In genomic region chr16:85253127-85253941, GRCh38 we compare ENCODE assay signal across 9 cellular contexts.
DNase-seq lines count a peak whose midpoint lies in the region; ATAC-seq and TF ChIP-seq lines count a peak whose summit lies in the region.
"Had no signal": no experiment of that assay in that cellular context is flagged by ENCODE, and none has a peak within 500 bp of the region (broad histone marks: within the 10 kb centered on the region; RNA-seq: fewer than 3 reads in every experiment).

No MANE protein-coding gene starts in this region.

- H3K9me3 ChIP-seq in NT2/D1 (ENCODE audit: insufficient read depth, low read length) (no peaks in the 10 kb centered on the region), ovary (no peaks in the 10 kb centered on the region)
- H3K9me3 ChIP-seq: HAP-1 had no signal

- ATAC-seq in GM19452 (IDR thresholded peaks at IDR 0.05; ENCODE audit: unreplicated experiment) (peak; percentile 79), HG02610 (IDR thresholded peaks at IDR 0.05; ENCODE audit: unreplicated experiment) (no peak)
- ATAC-seq in activated T-cell treated with anti-CD3 and anti-CD28 coated beads, Interleukin-2, amount 50 U/mL, for 72 hours (replicated peaks in 1 of 2) = peak; percentile 80 to 82

- no peak overlapping the region for H3K4me3 ChIP-seq in AG10803 (ENCODE audit: low read length)
- H3K4me3 ChIP-seq in NT2/D1 (ENCODE audit: insufficient read length, low read depth) = no peak overlapping the region
- no peak overlapping the region for H3K4me3 ChIP-seq in fibroblast of villous mesenchyme (ENCODE audit: low read depth, low read length)
- no peak overlapping the region for H3K4me3 ChIP-seq in ovary
- H3K4me3 ChIP-seq: HAP-1 had no signal

- H3K36me3 ChIP-seq in NT2/D1 (ENCODE audit: insufficient read depth, insufficient read length, low read length) = no peaks in the 10 kb centered on the region
- H3K36me3 ChIP-seq in ovary = no peaks in the 10 kb centered on the region
- H3K36me3 ChIP-seq: HAP-1 had no signal

- no peak overlapping the region for H3K27ac ChIP-seq in ovary

- DNase-seq in AG10803 (ENCODE audit: low read depth) (peak; percentile 37), NT2/D1 (ENCODE audit: low read depth, low spot score) (no peak), fibroblast of villous mesenchyme (ENCODE audit: low read depth) (peak; percentile 41), ovary (peak in 4 of 5 donors; percentile 67 to 71 (median 70)), type B pancreatic cell (ENCODE audit: extremely low spot score, unreplicated experiment) (peak; percentile 81)
- peak; percentile 64 to 71 for DNase-seq in activated T-cell treated with anti-CD3 and anti-CD28 coated beads, Interleukin-2, amount 50 U/mL, for 72 hours

- TF ChIP-seq EP300 in ovary (IDR thresholded peaks at IDR 0.05) = no peak

- peaks cover 38% of the 10 kb centered on the region for H3K4me1 ChIP-seq in NT2/D1 (ENCODE audit: insufficient read depth, insufficient read length)
- no peaks in the 10 kb centered on the region for H3K4me1 ChIP-seq in ovary (ENCODE audit: insufficient read depth)
- H3K4me1 ChIP-seq: HAP-1 had no signal

- peaks cover 6% of the 10 kb centered on the region for H3K4me1 Mint-ChIP-seq in activated T-cell treated with anti-CD3 and anti-CD28 coated beads, Interleukin-2, amount 50 U/mL, for 72 hours (ENCODE audit: low read depth)
- H3K4me1 Mint-ChIP-seq in type B pancreatic cell (ENCODE audit: unreplicated experiment) = peaks cover 20% of the 10 kb centered on the region

- H3K27ac Mint-ChIP-seq in activated T-cell treated with anti-CD3 and anti-CD28 coated beads, Interleukin-2, amount 50 U/mL, for 72 hours = no peak overlapping the region
- no peak overlapping the region for H3K27ac Mint-ChIP-seq in type B pancreatic cell

- intact Hi-C loops in ovary (cut with DNase I) = loop anchor here in 1 of 4 donors (10.0 kb wide), 1 partner anchor 139 kb away; the partner anchor contains the start of gene CIBAR2

- H3K27me3 Mint-ChIP-seq in activated T-cell treated with anti-CD3 and anti-CD28 coated beads, Interleukin-2, amount 50 U/mL, for 72 hours (ENCODE audit: low read depth) = no peaks in the 10 kb centered on the region
- H3K27me3 Mint-ChIP-seq in type B pancreatic cell = peaks cover 4% of the 10 kb centered on the region

- H3K9ac ChIP-seq in NT2/D1 (ENCODE audit: insufficient read length, low read depth) = peak overlapping the region; percentile 46

- H3K27me3 ChIP-seq in NT2/D1 (ENCODE audit: insufficient read depth, insufficient read length) (no peaks in the 10 kb centered on the region), ovary (no peaks in the 10 kb centered on the region)

- H3K4me3 Mint-ChIP-seq in activated T-cell treated with anti-CD3 and anti-CD28 coated beads, Interleukin-2, amount 50 U/mL, for 72 hours = no peak overlapping the region
- H3K4me3 Mint-ChIP-seq in type B pancreatic cell = no peak overlapping the region

- no peak for TF ChIP-seq POLR2A in ovary (IDR thresholded peaks at IDR 0.05)

- H3K36me3 Mint-ChIP-seq in activated T-cell treated with anti-CD3 and anti-CD28 coated beads, Interleukin-2, amount 50 U/mL, for 72 hours (ENCODE audit: insufficient read depth in 2 of 2) = no peaks in the 10 kb centered on the region
- H3K36me3 Mint-ChIP-seq in type B pancreatic cell = no peaks in the 10 kb centered on the region

- WGBS in ovary, 3 donors = 56 to 73% (median 56%) methylated on average over 10 to 17 of the region's 20 CpGs

- H3K9me3 Mint-ChIP-seq in activated T-cell treated with anti-CD3 and anti-CD28 coated beads, Interleukin-2, amount 50 U/mL, for 72 hours = no peaks in the 10 kb centered on the region
- no peaks in the 10 kb centered on the region for H3K9me3 Mint-ChIP-seq in type B pancreatic cell

- TF ChIP-seq CTCF in AG10803 (conservative IDR thresholded peaks at IDR 0.05; ENCODE audit: low read length) (peak; percentile 83), fibroblast of villous mesenchyme (IDR thresholded peaks at IDR 0.05; ENCODE audit: insufficient read depth, low read depth, low read length) (peak; percentile 85), ovary (IDR thresholded peaks at IDR 0.05) (peak; percentile 37 to 77 (median 56)), type B pancreatic cell (conservative IDR thresholded peaks at IDR 0.05) (peak; percentile 97)
